12 cellular contexts compared by ENCODE assay signal in the genomic region with DNA sequence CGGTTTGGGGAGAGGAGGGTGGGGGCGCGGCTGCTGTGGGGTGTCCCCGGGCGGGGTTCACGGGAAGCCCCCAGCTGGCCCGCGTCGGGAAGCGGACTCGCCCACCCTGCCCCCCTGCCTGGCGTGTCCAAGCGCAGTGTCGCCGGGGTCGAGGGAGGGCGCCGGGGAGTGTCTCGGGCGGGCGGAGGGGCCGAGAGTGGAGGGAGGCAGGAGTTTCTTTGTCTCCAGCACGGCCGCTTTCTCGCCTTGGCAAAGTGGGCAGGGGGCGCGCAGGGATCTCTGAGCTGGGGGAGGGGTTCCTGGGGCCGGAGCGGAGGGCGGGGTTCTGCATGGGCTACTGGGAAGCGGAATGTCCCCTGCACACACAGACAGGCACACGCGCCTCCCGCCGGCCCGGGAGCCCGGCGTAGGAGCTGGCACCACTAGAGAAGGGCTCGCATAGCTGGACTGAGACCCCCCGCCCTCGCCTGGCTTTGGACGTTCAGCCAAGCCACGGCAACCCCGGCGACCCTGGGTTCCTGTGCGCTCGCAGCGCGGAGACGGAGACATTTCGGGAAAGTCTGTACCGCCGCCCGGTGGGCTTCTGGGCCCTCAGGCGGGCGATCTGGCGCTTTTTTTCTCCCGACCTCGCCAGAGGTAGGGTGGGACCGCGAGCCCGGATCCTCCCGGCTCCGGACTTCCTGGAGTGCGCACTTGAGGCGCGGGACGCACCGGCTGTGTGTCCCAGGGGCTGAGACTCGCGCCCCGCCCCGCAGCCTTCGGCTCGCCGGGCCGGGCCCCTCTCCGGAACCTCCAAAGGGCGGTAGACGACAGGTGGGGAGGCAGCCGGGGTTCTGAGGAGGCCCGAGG. TPM values are rescaled to one million over a fixed set of nuclear protein-coding genes. Genes with fewer than 3 reads are reported as not detected.
DNase-seq lines count a peak whose midpoint lies in the region; ATAC-seq and TF ChIP-seq lines count a peak whose summit lies in the region.
"Had no signal": no experiment of that assay in that cellular context is flagged by ENCODE, and none has a peak within 500 bp of the region (broad histone marks: within the 10 kb centered on the region; RNA-seq: fewer than 3 reads in every experiment).

No MANE protein-coding gene starts in this region.

- TF ChIP-seq CTCF in astrocyte of the cerebellum (IDR thresholded peaks at IDR 0.05; ENCODE audit: low read depth, low read length, missing control alignments), result no peak

- no peak for ATAC-seq in HG03045 (IDR thresholded peaks at IDR 0.05; ENCODE audit: unreplicated experiment)
- no peak for ATAC-seq in esophagus mucosa
- no peak for ATAC-seq in GM21717 (IDR thresholded peaks at IDR 0.05; ENCODE audit: unreplicated experiment)

- H3K9me3 ChIP-seq in thymus (ENCODE audit: control insufficient read depth), result no peaks in the 10 kb centered on the region
- H3K9me3 ChIP-seq: neutrophil had no signal

- H3K4me3 ChIP-seq in astrocyte of the cerebellum (ENCODE audit: low read depth, low read length) (peak overlapping the region; percentile 64), thymus (ENCODE audit: low read length) (peak overlapping the region; percentile 39)

- H3K36me3 ChIP-seq in thymus (ENCODE audit: control insufficient read depth, insufficient read depth), result no peaks in the 10 kb centered on the region
- H3K36me3 ChIP-seq: neutrophil had no signal

- WGBS in thymus, result under 1% methylated on average over 82 of the region's 82 CpGs

- H3K4me1 ChIP-seq in thymus (ENCODE audit: control insufficient read depth, insufficient read depth, low read length), result peaks cover 5% of the 10 kb centered on the region

- DNase-seq in NCI-H82 (lab: John Stamatoyannopoulos, UW) (peak; percentile 36), NCI-H82 treated with DMSO at 0.1 percent for 48 hours (lab: John Stamatoyannopoulos, UW; ENCODE audit: unreplicated experiment) (no peak), astrocyte of the cerebellum (ENCODE audit: low read depth) (no peak), islet precursor cell (peak; percentile 71)
- DNase-seq: activated naive CD4-positive, alpha-beta T cell treated with anti-CD3 and anti-CD28 coated beads, Interleukin-2, amount 10 ng/mL, durations not matched to agents 7 days and 5 days had no signal

- peaks cover 49% of the 10 kb centered on the region for H3K27me3 ChIP-seq in thymus (ENCODE audit: control insufficient read depth, insufficient read depth)

- H3K27ac ChIP-seq in thymus (ENCODE audit: low read depth), result no peak overlapping the region
- H3K27ac ChIP-seq: GM23248, neutrophil had no signal

- in situ Hi-C loops in astrocyte of the cerebellum (cut with HindIII; ENCODE audit: low sequenced_read_pairs), result no loop called here

RNA-seq across cellular contexts. Expression of gene ST8SIA2, which starts 0.9 kb away (rescaled TPM):
- polyA plus RNA-seq in thymus, result 0.48 TPM
- total RNA-seq in esophagus mucosa, result 0.16 TPM
- total RNA-seq: GM23248 had no signal
- polyA plus RNA-seq: fibroblast of lung, GM23248 had no signal

Comparison
In these comparisons a context has a peak if more than half of its experiments do, and no peak if none do; other contexts are left out.
1. DNase-seq: peak in NCI-H82 (single experiment) and islet precursor cell (single experiment); none in NCI-H82 treated with DMSO at 0.1 percent for 48 hours (single experiment) and astrocyte of the cerebellum (single experiment).